Comparison of ENCODE assay signal across 10 cellular contexts in genomic region chr6:19839237-19839546, GRCh38. TPM values are rescaled to one million over a fixed set of nuclear protein-coding genes. Genes with fewer than 3 reads are reported as not detected.
DNase-seq lines count a peak whose midpoint lies in the region; ATAC-seq and TF ChIP-seq lines count a peak whose summit lies in the region.
"Had no signal": no experiment of that assay in that cellular context is flagged by ENCODE, and none has a peak within 500 bp of the region (broad histone marks: within the 10 kb centered on the region; RNA-seq: fewer than 3 reads in every experiment).

No MANE protein-coding gene starts in this region.

- H3K36me3 ChIP-seq in OCI-LY7 (ENCODE audit: insufficient read depth, low read length) (no peaks in the 10 kb centered on the region), neuron (ENCODE audit: insufficient read depth, low read length) (peaks cover 19% of the 10 kb centered on the region)

- DNase-seq in AG09309 (ENCODE audit: low read depth) = no peak
- DNase-seq in OCI-LY7 (ENCODE audit: low spot score) = no peak
- DNase-seq in fibroblast of villous mesenchyme (ENCODE audit: low read depth) = no peak
- no peak for DNase-seq in NCI-H2029 (lab: John Stamatoyannopoulos, UW)
- no peak for DNase-seq in activated CD4-positive, alpha-beta T cell treated with anti-CD3 and anti-CD28 coated beads, Interleukin-2, amount 50 U/mL, for 1 hour
- no peak for DNase-seq in hippocampal formation (lab: John Stamatoyannopoulos, UW)
- DNase-seq: activated CD4-positive, alpha-beta memory T cell treated with anti-CD3 and anti-CD28 coated beads for 36 hours; effector CD8-positive, alpha-beta T cell had no signal

- peak overlapping the region; percentile 58; the same call in 1 of the 2 replicates for H2AFZ ChIP-seq in OCI-LY7 (ENCODE audit: low read length)
- H2AFZ ChIP-seq in neuron (ENCODE audit: low read depth, low read length) = no peak overlapping the region

- peak overlapping the region; percentile 80 for H3K4me2 ChIP-seq in OCI-LY7 (ENCODE audit: low read length)

- H3K27ac ChIP-seq in OCI-LY7 (ENCODE audit: low read depth, low read length, poor library complexity, severe bottlenecking) = peak overlapping the region; percentile 96

- no TSS peak for BruUV-seq in OCI-LY7 (replicated peaks; lab: Mats Ljungman, UMichigan)

- peaks cover 63% of the 10 kb centered on the region for H3K4me1 ChIP-seq in OCI-LY7 (ENCODE audit: insufficient read depth, low read length, poor library complexity, severe bottlenecking)
- peaks cover 29% of the 10 kb centered on the region for H3K4me1 ChIP-seq in neuron (ENCODE audit: insufficient read depth, low read length)

- H3K79me2 ChIP-seq in OCI-LY7 (ENCODE audit: insufficient read depth, low read depth, low read length) = peaks cover 25% of the 10 kb centered on the region; the same call in 1 of the 2 replicates

- H3K9me2 ChIP-seq in OCI-LY7 (ENCODE audit: insufficient read depth, low read length) = no peaks in the 10 kb centered on the region

- H3K4me3 ChIP-seq in AG09309 (ENCODE audit: control insufficient read depth, low read depth, low read length) = peak overlapping the region; percentile 94
- H3K4me3 ChIP-seq in OCI-LY7 (ENCODE audit: low read depth, low read length, poor library complexity, severe bottlenecking) = peak overlapping the region; percentile 80
- H3K4me3 ChIP-seq in fibroblast of villous mesenchyme (ENCODE audit: low read depth, low read length) = peak overlapping the region; percentile 54
- H3K4me3 ChIP-seq in neuron (ENCODE audit: low read length) = peak overlapping the region; percentile 99

- no peak for ATAC-seq in GM18858 (IDR thresholded peaks at IDR 0.05; ENCODE audit: unreplicated experiment)

- POLR2A ChIA-PET in OCI-LY7 (lab: Charles Lee) = interaction anchor here (0.7 to 2.5 kb wide), 10 partner anchors 9 to 251 kb away, joined by 3 to 39 read pairs (median 6); no protein-coding TSS in a partner anchor

- H4K20me1 ChIP-seq in OCI-LY7 (ENCODE audit: insufficient read depth, low read length) = no peaks in the 10 kb centered on the region

- H3K9me3 ChIP-seq in OCI-LY7 (ENCODE audit: low read length) = no peaks in the 10 kb centered on the region
- no peaks in the 10 kb centered on the region for H3K9me3 ChIP-seq in neuron (ENCODE audit: low read length)

- CTCF ChIA-PET in OCI-LY7 (lab: Charles Lee; ENCODE audit: unreplicated experiment) = interaction anchor here (1.0 kb wide), 1 partner anchor 58 kb away, joined by 3 read pairs; no protein-coding TSS in a partner anchor

- TF ChIP-seq CTCF in AG09309 (IDR thresholded peaks at IDR 0.05; ENCODE audit: control insufficient read depth, insufficient read depth, low read depth, low read length, missing control alignments) (no peak), OCI-LY7 (conservative IDR thresholded peaks at IDR 0.05; ENCODE audit: low read length) (no peak), fibroblast of villous mesenchyme (IDR thresholded peaks at IDR 0.05; ENCODE audit: insufficient read depth, low read depth, low read length) (no peak)

- intact Hi-C loops in OCI-LY7 (cut with micrococcal nuclease; ENCODE audit: unreplicated experiment) = loop anchor here (1.0 to 10.0 kb wide), 5 partner anchors 37 to 1474 kb away; no protein-coding TSS in a partner anchor

- no peaks in the 10 kb centered on the region for H3K27me3 ChIP-seq in neuron (ENCODE audit: insufficient read depth, low read length)

RNA-seq across cellular contexts. Expression of gene ID4, which starts 2.0 kb away (rescaled TPM):
- 2.0 and 2.1 TPM in 2 replicates for total RNA-seq in OCI-LY7 (2014; rRNA removed; shearing (Covaris generic))
- total RNA-seq in OCI-LY7 (2022) (1.6 and 2.5 TPM in 2 replicates), fibroblast of villous mesenchyme (2.2 and 4.2 TPM in 2 replicates)
- total RNA-seq: activated CD4-positive, alpha-beta memory T cell treated with anti-CD3 and anti-CD28 coated beads for 36 hours had no signal
